ENCODE assay signal across 20 cellular contexts in the genomic region with DNA sequence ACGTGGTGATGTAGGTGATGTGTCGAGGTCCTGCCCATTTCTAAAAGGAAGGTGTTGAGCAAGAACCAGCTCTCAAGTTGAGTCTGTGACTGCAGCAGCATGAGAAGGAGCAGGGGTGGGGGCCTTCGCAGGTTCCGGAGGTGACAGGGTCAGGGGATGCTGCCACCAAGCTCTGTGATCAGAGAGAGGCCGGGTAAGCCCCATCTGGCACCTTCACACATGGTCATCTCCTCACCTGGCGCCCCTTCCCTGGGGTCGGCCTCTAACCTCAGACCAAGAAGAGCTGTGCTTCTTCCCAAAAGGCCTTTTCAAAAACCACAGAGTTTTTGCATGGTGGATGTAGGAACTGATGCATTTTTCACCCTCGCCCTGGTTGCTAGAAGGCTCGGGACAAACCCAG.
A peak's percentile ranks its signal among the peaks of the same experiment; 100 is the strongest.
DNase-seq lines count a peak whose midpoint lies in the region; ATAC-seq and TF ChIP-seq lines count a peak whose summit lies in the region.
"Had no signal": no experiment of that assay in that cellular context is flagged by ENCODE, and none has a peak within 500 bp of the region (broad histone marks: within the 10 kb centered on the region; RNA-seq: fewer than 3 reads in every experiment).

No MANE protein-coding gene starts in this region.

- H3K27ac ChIP-seq in esophagus muscularis mucosa (replicated peaks in 1 of 4): no peak overlapping the region
- no peak overlapping the region for H3K27ac ChIP-seq in stomach
- H3K27ac ChIP-seq: SJSA1 had no signal

- H3K27me3 ChIP-seq in esophagus muscularis mucosa (peaks cover 0 to 42% (median 4%) of the 10 kb centered on the region in 4 donors), stomach (peaks cover 0 to 36% (median 10%) of the 10 kb centered on the region in 3 donors)
- H3K27me3 ChIP-seq: SJSA1 had no signal

- H3K27me3 Mint-ChIP-seq in T-helper 2 cell treated with Interferon-gamma antibody and Interleukin-4, amounts not matched to agents 5 μg/mL and 100 μg/mL, for 36 hours (ENCODE audit: low read depth): no peaks in the 10 kb centered on the region
- H3K27me3 Mint-ChIP-seq: CD8-positive, alpha-beta memory T cell had no signal

- intact Hi-C loops in esophagus muscularis mucosa (cut with DNase I): no loop called here
- intact Hi-C loops in stomach (cut with DNase I; ENCODE audit: low total_unique reads): no loop called here

- no peak for TF ChIP-seq EP300 in esophagus muscularis mucosa (IDR thresholded peaks at IDR 0.05)
- TF ChIP-seq EP300 in stomach (IDR thresholded peaks at IDR 0.05): no peak

- no peak overlapping the region for H3K4me3 Mint-ChIP-seq in T-helper 2 cell treated with Interferon-gamma antibody and Interleukin-4, amounts not matched to agents 5 μg/mL and 100 μg/mL, for 36 hours
- H3K4me3 Mint-ChIP-seq: CD8-positive, alpha-beta memory T cell had no signal

- no peak for ATAC-seq in HG03521 (IDR thresholded peaks at IDR 0.05; ENCODE audit: unreplicated experiment)

- H3K4me3 ChIP-seq in esophagus muscularis mucosa: no peak overlapping the region
- no peak overlapping the region for H3K4me3 ChIP-seq in stomach
- H3K4me3 ChIP-seq: SJSA1 had no signal

- no peaks in the 10 kb centered on the region for H3K36me3 Mint-ChIP-seq in T-helper 2 cell treated with Interferon-gamma antibody and Interleukin-4, amounts not matched to agents 5 μg/mL and 100 μg/mL, for 36 hours (ENCODE audit: low read depth)
- H3K36me3 Mint-ChIP-seq: CD8-positive, alpha-beta memory T cell had no signal

- no peak overlapping the region for H3K27ac Mint-ChIP-seq in T-helper 2 cell treated with Interferon-gamma antibody and Interleukin-4, amounts not matched to agents 5 μg/mL and 100 μg/mL, for 36 hours
- H3K27ac Mint-ChIP-seq: CD8-positive, alpha-beta memory T cell had no signal

- H3K4me1 ChIP-seq in esophagus muscularis mucosa (no peaks in the 10 kb centered on the region), stomach (peaks cover 0 to 4% (median 1%) of the 10 kb centered on the region in 4 donors)
- H3K4me1 ChIP-seq: SJSA1 had no signal

- H3K4me1 Mint-ChIP-seq in T-helper 2 cell treated with Interferon-gamma antibody and Interleukin-4, amounts not matched to agents 5 μg/mL and 100 μg/mL, for 36 hours (ENCODE audit: low read depth): peaks cover 4% of the 10 kb centered on the region
- H3K4me1 Mint-ChIP-seq: CD8-positive, alpha-beta memory T cell had no signal

- no peaks in the 10 kb centered on the region for H3K9me3 Mint-ChIP-seq in T-helper 2 cell treated with Interferon-gamma antibody and Interleukin-4, amounts not matched to agents 5 μg/mL and 100 μg/mL, for 36 hours

- WGBS in esophagus muscularis mucosa: 76% methylated on average over 8 of the region's 9 CpGs
- 77 to 89% (median 88%) methylated on average over 9 of the region's 9 CpGs for WGBS in stomach, 5 donors

- H3K36me3 ChIP-seq in esophagus muscularis mucosa (no peaks in the 10 kb centered on the region), stomach (no peaks in the 10 kb centered on the region)
- H3K36me3 ChIP-seq: SJSA1 had no signal

- TF ChIP-seq CTCF in esophagus muscularis mucosa (IDR thresholded peaks at IDR 0.05): no peak
- TF ChIP-seq CTCF in stomach (IDR thresholded peaks at IDR 0.05): no peak

- TF ChIP-seq POLR2A in esophagus muscularis mucosa (IDR thresholded peaks at IDR 0.05; ENCODE audit: low read depth): no peak
- no peak for TF ChIP-seq POLR2A in stomach (IDR thresholded peaks at IDR 0.05)

- DNase-seq in activated CD8-positive, alpha-beta memory T cell treated with anti-CD3 and anti-CD28 coated beads, Interleukin-2, amount 50 U/mL, for 48 hours: peak; percentile 29
- DNase-seq in activated CD8-positive, alpha-beta memory T cell treated with anti-CD3 and anti-CD28 coated beads, Interleukin-2, amount 50 U/mL, for 4 hours: no peak
- DNase-seq in D341Med (ENCODE audit: low spot score): peak; percentile 10
- DNase-seq in esophagus muscularis mucosa (ENCODE audit: extremely low spot score): peak; percentile 84
- DNase-seq in stomach: peak; percentile 19
- no peak for DNase-seq in T-helper 2 cell treated with Interferon-gamma antibody and Interleukin-4, amounts not matched to agents 5 μg/mL and 100 μg/mL, for 36 hours (ENCODE audit: low spot score)
- DNase-seq: AML-193; C1 segment of cervical spinal cord; CD8-positive, alpha-beta memory T cell; EL; GF-D8; GOT3; Karpas-422; NCI-H1694 treated with DMSO at 0.1 percent for 48 hours; NCI-H2081 treated with DMSO at 0.1 percent for 48 hours; NCI-H446; NCI-H526; OCI-M1 had no signal

- peaks cover 0 to 19% (median 2%) of the 10 kb centered on the region in 4 donors for H3K9me3 ChIP-seq in esophagus muscularis mucosa
- peaks cover 0 to 7% (median 3%) of the 10 kb centered on the region in 4 donors for H3K9me3 ChIP-seq in stomach
- H3K9me3 ChIP-seq: SJSA1 had no signal

Comparison
In these comparisons a context has a peak if more than half of its experiments do, and no peak if none do; other contexts are left out.
1. DNase-seq: peak in activated CD8-positive, alpha-beta memory T cell treated with anti-CD3 and anti-CD28 coated beads, Interleukin-2, amount 50 U/mL, for 48 hours (single experiment), D341Med (single experiment), esophagus muscularis mucosa (single experiment) and stomach (single experiment); none in activated CD8-positive, alpha-beta memory T cell treated with anti-CD3 and anti-CD28 coated beads, Interleukin-2, amount 50 U/mL, for 4 hours (single experiment) and T-helper 2 cell treated with Interferon-gamma antibody and Interleukin-4, amounts not matched to agents 5 μg/mL and 100 μg/mL, for 36 hours (single experiment).